Comparison of ENCODE assay signal across 26 cellular contexts in the genomic region with DNA sequence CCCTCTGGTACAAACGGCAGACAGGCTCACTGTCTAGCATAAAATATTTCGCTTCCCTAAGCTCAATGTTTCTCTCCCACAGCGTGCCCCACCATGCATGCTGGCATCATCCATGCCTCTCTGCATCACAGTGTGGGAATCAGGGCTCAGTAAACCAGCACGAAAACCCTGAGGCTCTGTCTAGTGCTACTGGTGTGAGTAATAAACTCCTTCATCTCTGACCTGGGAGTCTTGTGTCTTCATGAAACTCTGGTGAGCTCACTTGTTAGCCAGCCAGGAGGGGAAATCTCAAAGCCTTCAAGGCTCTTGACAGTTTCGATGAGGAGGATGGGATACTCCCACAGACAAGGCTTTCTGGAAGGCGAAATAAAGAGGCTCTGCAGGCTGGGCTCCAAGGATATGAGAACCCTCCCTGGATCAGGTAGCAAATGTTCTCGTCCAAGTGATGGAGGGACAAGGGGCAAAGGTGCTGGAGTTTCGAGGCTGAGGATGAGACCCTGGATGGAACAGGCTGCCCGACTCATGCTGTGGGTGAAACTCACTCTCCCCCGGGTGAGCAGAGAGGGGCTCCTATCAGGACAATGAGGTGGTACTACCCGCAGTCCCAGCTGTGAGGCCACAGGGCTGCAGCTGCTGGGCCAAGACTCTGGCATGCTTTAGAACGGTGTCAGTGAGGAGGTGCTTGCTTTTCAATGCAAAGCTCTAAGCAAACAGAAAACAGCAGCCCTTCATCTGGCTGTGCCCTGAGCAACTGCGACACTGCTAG.
DNase-seq lines count a peak whose midpoint lies in the region; ATAC-seq and TF ChIP-seq lines count a peak whose summit lies in the region.
"Had no signal": no experiment of that assay in that cellular context is flagged by ENCODE, and none has a peak within 500 bp of the region (broad histone marks: within the 10 kb centered on the region; RNA-seq: fewer than 3 reads in every experiment).

No MANE protein-coding gene starts in this region.

- in situ Hi-C loops in mammary epithelial cell (cut with MboI; ENCODE audit: low sequenced_read_pairs in 2 of 2) = no loop called here

- no peaks in the 10 kb centered on the region for H3K9me3 ChIP-seq in mammary epithelial cell (replicated peaks; ENCODE audit: insufficient read depth, low read length)
- H3K9me3 ChIP-seq in breast epithelium = no peaks in the 10 kb centered on the region
- H3K9me3 ChIP-seq in sigmoid colon = no peaks in the 10 kb centered on the region
- H3K9me3 ChIP-seq in naive thymus-derived CD4-positive, alpha-beta T cell (ENCODE audit: control insufficient read depth in 2 of 3, low read length in 3 of 3) = no peaks in the 10 kb centered on the region
- no peaks in the 10 kb centered on the region for H3K9me3 ChIP-seq in osteoblast (ENCODE audit: low read depth, low read length)
- H3K9me3 ChIP-seq in stomach = no peaks in the 10 kb centered on the region
- H3K9me3 ChIP-seq: body of pancreas, thoracic aorta had no signal

- DNase-seq in mammary epithelial cell (peak; percentile 34), breast epithelium (ENCODE audit: low spot score in 2 of 2) (no peak), NCI-H345 treated with DMSO at 0.1 percent for 48 hours (lab: John Stamatoyannopoulos, UW; ENCODE audit: unreplicated experiment) (peak; percentile 72), epithelial cell of esophagus (ENCODE audit: low read depth) (peak; percentile 60), sigmoid colon (peak; percentile 17), osteoblast (ENCODE audit: insufficient read length, low spot score, missing footprints) (no peak), stomach (no peak)
- no peak for DNase-seq in naive thymus-derived CD4-positive, alpha-beta T cell
- DNase-seq: activated CD4-positive, alpha-beta T cell treated with anti-CD3 and anti-CD28 coated beads for 36 hours; activated CD8-positive, alpha-beta T cell treated with anti-CD3 and anti-CD28 coated beads, Interleukin-2, amount 10 ng/mL, durations not matched to agents 7 days and 5 days; activated naive CD4-positive, alpha-beta T cell treated with anti-CD3 and anti-CD28 coated beads, Interleukin-2, amount 50 U/mL, for 16 hours; CD4-positive, alpha-beta memory T cell; hypothalamus; NCI-H1436; NCI-H2081; PC-9; stimulated activated CD8-positive, alpha-beta memory T cell treated with anti-CD3 and anti-CD28 coated beads, Interleukin-4, amount 100 ng/mL, for 48 hours had no signal

- H3K9ac ChIP-seq in mammary epithelial cell (ENCODE audit: insufficient read depth, low read length) = no peak overlapping the region
- H3K9ac ChIP-seq: parathyroid adenoma had no signal

- no peak for TF ChIP-seq CTCF in mammary epithelial cell (conservative IDR thresholded peaks at IDR 0.05 in 1 of 2, IDR thresholded peaks at IDR 0.05 in 1 of 2; ENCODE audit: extremely low read depth in 1 of 2, insufficient read depth in 1 of 2, low read depth in 1 of 2, low read length in 2 of 2)
- TF ChIP-seq CTCF in breast epithelium (IDR thresholded peaks at IDR 0.05) = no peak
- no peak for TF ChIP-seq CTCF in epithelial cell of esophagus (IDR thresholded peaks at IDR 0.05; ENCODE audit: insufficient read depth, low read depth, low read length, missing control alignments)
- no peak for TF ChIP-seq CTCF in sigmoid colon (IDR thresholded peaks at IDR 0.05)
- TF ChIP-seq CTCF in osteoblast (IDR thresholded peaks at IDR 0.05; ENCODE audit: extremely low read depth, low read depth, low read length) = no peak
- no peak for TF ChIP-seq CTCF in stomach (IDR thresholded peaks at IDR 0.05)

- no peak overlapping the region for H3K4me3 Mint-ChIP-seq in naive thymus-derived CD4-positive, alpha-beta T cell
- H3K4me3 Mint-ChIP-seq: activated CD4-positive, alpha-beta T cell treated with anti-CD3 and anti-CD28 coated beads for 36 hours; activated CD8-positive, alpha-beta T cell treated with anti-CD3 and anti-CD28 coated beads, Interleukin-2, amount 10 ng/mL, durations not matched to agents 7 days and 5 days; B cell; CD4-positive, alpha-beta memory T cell; memory B cell; stimulated activated naive CD8-positive, alpha-beta T cell treated with anti-CD3 and anti-CD28 coated beads, Interleukin-15, Interleukin-2, amounts not matched to agents 100 ng/mL and 50 ng/mL, for 24 hours had no signal

- 94% methylated on average over 9 of the region's 13 CpGs for WGBS in mammary epithelial cell (ENCODE audit: low coverage, missing lambda C conversion rate)
- 91 to 95% methylated on average over 13 of the region's 13 CpGs for WGBS in sigmoid colon, 2 donors
- WGBS in stomach, 5 donors = 85 to 93% (median 89%) methylated on average over 10 to 13 of the region's 13 CpGs

- H4K20me1 ChIP-seq in mammary epithelial cell (ENCODE audit: insufficient read depth, low read length) (no peaks in the 10 kb centered on the region), osteoblast (ENCODE audit: insufficient read depth, low read length) (no peaks in the 10 kb centered on the region)

- H3K79me2 ChIP-seq in mammary epithelial cell (ENCODE audit: insufficient read depth, low read length) = no peaks in the 10 kb centered on the region
- H3K79me2 ChIP-seq in osteoblast (ENCODE audit: insufficient read depth, low read length) = no peaks in the 10 kb centered on the region
- H3K79me2 ChIP-seq: parathyroid adenoma had no signal

- H3K27me3 Mint-ChIP-seq in naive thymus-derived CD4-positive, alpha-beta T cell = peaks cover 5 to 20% (median 17%) of the 10 kb centered on the region in 5 donors

- TF ChIP-seq EP300 in sigmoid colon (IDR thresholded peaks at IDR 0.05) (no peak), stomach (IDR thresholded peaks at IDR 0.05) (no peak)

- no peaks in the 10 kb centered on the region for H3K36me3 ChIP-seq in mammary epithelial cell (ENCODE audit: insufficient read depth, low read length)
- H3K36me3 ChIP-seq in breast epithelium = no peaks in the 10 kb centered on the region
- H3K36me3 ChIP-seq in sigmoid colon = no peaks in the 10 kb centered on the region
- no peaks in the 10 kb centered on the region for H3K36me3 ChIP-seq in naive thymus-derived CD4-positive, alpha-beta T cell (ENCODE audit: control insufficient read depth in 2 of 3, insufficient read depth in 3 of 3, low read length in 3 of 3)
- H3K36me3 ChIP-seq in osteoblast (ENCODE audit: insufficient read depth, low read length) = no peaks in the 10 kb centered on the region
- H3K36me3 ChIP-seq in stomach = no peaks in the 10 kb centered on the region
- H3K36me3 ChIP-seq: thoracic aorta had no signal

- H3K4me1 ChIP-seq in mammary epithelial cell (ENCODE audit: insufficient read depth, low read length) (peaks cover 14% of the 10 kb centered on the region), breast epithelium (no peaks in the 10 kb centered on the region), sigmoid colon (no peaks in the 10 kb centered on the region), osteoblast (ENCODE audit: insufficient read depth, low read length) (no peaks in the 10 kb centered on the region), stomach (peaks cover 0 to 12% (median 0%) of the 10 kb centered on the region in 4 donors)
- no peaks in the 10 kb centered on the region for H3K4me1 ChIP-seq in naive thymus-derived CD4-positive, alpha-beta T cell (ENCODE audit: control insufficient read depth in 2 of 2, insufficient read depth in 2 of 2, low read length in 2 of 2)
- H3K4me1 ChIP-seq: body of pancreas, parathyroid adenoma had no signal

- dilution Hi-C loops in mammary epithelial cell (cut with HindIII; ENCODE audit: low sequenced_read_pairs) = no loop called here

- no peaks in the 10 kb centered on the region for H3K27me3 ChIP-seq in mammary epithelial cell (ENCODE audit: insufficient read depth, low read length)
- H3K27me3 ChIP-seq in breast epithelium = no peaks in the 10 kb centered on the region
- H3K27me3 ChIP-seq in sigmoid colon = no peaks in the 10 kb centered on the region
- no peaks in the 10 kb centered on the region for H3K27me3 ChIP-seq in naive thymus-derived CD4-positive, alpha-beta T cell (ENCODE audit: control insufficient read depth in 2 of 2, insufficient read depth in 2 of 2, low read length in 2 of 2)
- H3K27me3 ChIP-seq in osteoblast (ENCODE audit: insufficient read depth, low read length) = peaks cover 6% of the 10 kb centered on the region
- no peaks in the 10 kb centered on the region for H3K27me3 ChIP-seq in stomach
- H3K27me3 ChIP-seq: body of pancreas had no signal

- BruUV-seq in mammary epithelial cell (replicated peaks; lab: Mats Ljungman, UMichigan) = no TSS peak

- H3K4me2 ChIP-seq in mammary epithelial cell (ENCODE audit: insufficient read depth, low read depth, low read length) = no peak overlapping the region
- no peak overlapping the region for H3K4me2 ChIP-seq in osteoblast (ENCODE audit: insufficient read depth, low read length)
- H3K4me2 ChIP-seq: PC-9 had no signal

- H3K4me3 ChIP-seq in mammary epithelial cell (replicated peaks in 1 of 3; ENCODE audit: insufficient read depth in 1 of 3, low read depth in 2 of 3, low read length in 3 of 3) = no peak overlapping the region
- no peak overlapping the region for H3K4me3 ChIP-seq in breast epithelium
- no peak overlapping the region for H3K4me3 ChIP-seq in epithelial cell of esophagus (ENCODE audit: low read length)
- no peak overlapping the region for H3K4me3 ChIP-seq in sigmoid colon
- no peak overlapping the region for H3K4me3 ChIP-seq in naive thymus-derived CD4-positive, alpha-beta T cell (ENCODE audit: low read length)
- no peak overlapping the region for H3K4me3 ChIP-seq in osteoblast (ENCODE audit: insufficient read depth, low read length)
- no peak overlapping the region for H3K4me3 ChIP-seq in stomach
- H3K4me3 ChIP-seq: body of pancreas, GM12878, K562, PC-9, thoracic aorta had no signal

- H3K36me3 Mint-ChIP-seq in naive thymus-derived CD4-positive, alpha-beta T cell = no peaks in the 10 kb centered on the region
- H3K36me3 Mint-ChIP-seq: CD4-positive, alpha-beta memory T cell; memory B cell had no signal

- no peak for TF ChIP-seq POLR2A in breast epithelium (IDR thresholded peaks at IDR 0.05)
- TF ChIP-seq POLR2A in sigmoid colon (IDR thresholded peaks at IDR 0.05) = no peak
- TF ChIP-seq POLR2A in stomach (IDR thresholded peaks at IDR 0.05) = no peak

- no peaks in the 10 kb centered on the region for H3K4me1 Mint-ChIP-seq in naive thymus-derived CD4-positive, alpha-beta T cell
- H3K4me1 Mint-ChIP-seq: activated CD4-positive, alpha-beta T cell treated with anti-CD3 and anti-CD28 coated beads for 36 hours; B cell; CD4-positive, alpha-beta memory T cell; memory B cell had no signal

- H3K27ac Mint-ChIP-seq in naive thymus-derived CD4-positive, alpha-beta T cell = no peak overlapping the region
- H3K27ac Mint-ChIP-seq: activated CD4-positive, alpha-beta T cell treated with anti-CD3 and anti-CD28 coated beads for 36 hours; activated CD8-positive, alpha-beta T cell treated with anti-CD3 and anti-CD28 coated beads, Interleukin-2, amount 10 ng/mL, durations not matched to agents 7 days and 5 days; B cell; CD4-positive, alpha-beta memory T cell; memory B cell; stimulated activated naive CD8-positive, alpha-beta T cell treated with anti-CD3 and anti-CD28 coated beads, Interleukin-15, Interleukin-2, amounts not matched to agents 100 ng/mL and 50 ng/mL, for 24 hours had no signal

- H3K9me3 Mint-ChIP-seq in naive thymus-derived CD4-positive, alpha-beta T cell = peaks cover 0 to 7% (median 0%) of the 10 kb centered on the region in 11 donors
- H3K9me3 Mint-ChIP-seq: memory B cell; stimulated activated naive CD8-positive, alpha-beta T cell treated with anti-CD3 and anti-CD28 coated beads, Interleukin-15, Interleukin-2, amounts not matched to agents 100 ng/mL and 50 ng/mL, for 24 hours had no signal

- CTCF ChIA-PET in mammary epithelial cell (lab: Charles Lee; ENCODE audit: low non-redundant PET) = no interaction called here
- CTCF ChIA-PET in naive thymus-derived CD4-positive, alpha-beta T cell (lab: Charles Lee) = interaction anchor here (0.7 kb wide), 1 partner anchor 260 kb away, joined by 3 read pairs; no protein-coding TSS in a partner anchor

- H3K27ac ChIP-seq in mammary epithelial cell (ENCODE audit: insufficient read depth, low read depth, low read length) (no peak overlapping the region), breast epithelium (no peak overlapping the region), sigmoid colon (no peak overlapping the region), osteoblast (ENCODE audit: low read depth, low read length) (no peak overlapping the region), stomach (no peak overlapping the region)
- no peak overlapping the region for H3K27ac ChIP-seq in naive thymus-derived CD4-positive, alpha-beta T cell (ENCODE audit: low read depth, low read length)
- H3K27ac ChIP-seq: body of pancreas, parathyroid adenoma, PC-9, thoracic aorta had no signal

- intact Hi-C loops in mammary epithelial cell (cut with micrococcal nuclease) = no loop called here
- intact Hi-C loops in breast epithelium (cut with DNase I; ENCODE audit: low total_unique reads) = no loop called here
- intact Hi-C loops in sigmoid colon (cut with DNase I) = no loop called here
- intact Hi-C loops in naive thymus-derived CD4-positive, alpha-beta T cell (cut with micrococcal nuclease) = no loop called here
- intact Hi-C loops in stomach (cut with DNase I; ENCODE audit: low total_unique reads) = no loop called here

- no peak for ATAC-seq in naive thymus-derived CD4-positive, alpha-beta T cell
- ATAC-seq: activated CD4-positive, alpha-beta T cell treated with anti-CD3 and anti-CD28 coated beads for 36 hours; activated CD8-positive, alpha-beta T cell treated with anti-CD3 and anti-CD28 coated beads, Interleukin-2, amount 10 ng/mL, durations not matched to agents 7 days and 5 days; body of pancreas; GM12878; K562; Right ventricle myocardium inferior had no signal

- POLR2A ChIA-PET in naive thymus-derived CD4-positive, alpha-beta T cell (lab: Charles Lee) = no interaction called here

- H2AFZ ChIP-seq in mammary epithelial cell (ENCODE audit: low read depth, low read length) (no peak overlapping the region), osteoblast (ENCODE audit: low read length) (no peak overlapping the region)
- H2AFZ ChIP-seq: parathyroid adenoma, PC-9 had no signal

Comparison
In these comparisons a context has a peak if more than half of its experiments do, and no peak if none do; other contexts are left out.
1. DNase-seq: peak in mammary epithelial cell (single experiment), NCI-H345 treated with DMSO at 0.1 percent for 48 hours (single experiment), epithelial cell of esophagus (single experiment) and sigmoid colon (single experiment); none in breast epithelium (0 of 2), naive thymus-derived CD4-positive, alpha-beta T cell (0 of 9), osteoblast (single experiment) and stomach (single experiment).